In the genomic region with DNA sequence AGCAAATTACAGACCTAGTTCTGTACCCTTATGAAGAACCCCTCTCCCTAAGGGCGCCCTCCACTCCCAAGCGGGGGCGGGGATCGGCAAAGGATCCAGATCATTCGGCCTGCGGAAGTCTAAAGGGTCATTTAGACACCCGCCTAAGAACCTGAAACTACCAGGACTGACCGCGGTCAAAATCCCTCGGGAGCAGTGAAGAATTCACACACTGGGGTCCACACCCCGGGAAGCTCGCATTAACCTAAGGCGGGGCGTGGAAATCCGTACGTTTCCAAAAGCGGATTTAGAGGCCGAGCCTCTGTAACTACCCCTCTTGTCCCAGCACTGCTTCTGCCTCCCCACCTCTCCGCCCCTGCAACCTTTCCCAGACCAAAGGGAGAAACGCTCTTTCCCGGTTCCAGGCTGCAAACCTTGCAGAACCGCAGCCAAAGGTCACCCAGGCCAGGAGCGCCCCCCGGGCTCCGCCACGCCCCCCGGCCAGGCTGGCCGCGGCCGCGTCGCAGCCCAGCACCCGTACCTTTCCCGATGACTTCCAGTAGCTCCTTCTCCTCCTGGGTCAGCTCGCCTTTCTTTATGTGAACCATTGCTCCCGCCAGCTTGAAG, we compare ENCODE assay signal across 8 cellular contexts. TPM values are rescaled to one million over a fixed set of nuclear protein-coding genes. Genes with fewer than 3 reads are reported as not detected.
DNase-seq lines count a peak whose midpoint lies in the region; ATAC-seq, FAIRE-seq and TF ChIP-seq lines count a peak whose summit lies in the region.

No MANE protein-coding gene starts in this region.

- TF ChIP-seq CTCF in DOHH2 (IDR thresholded peaks at IDR 0.05; ENCODE audit: low read depth, low read length, poor library complexity, severe bottlenecking) = no peak
- no peak for TF ChIP-seq CTCF in endothelial cell (IDR thresholded peaks at IDR 0.05; ENCODE audit: unreplicated experiment)

- H3K4me3 Mint-ChIP-seq in endothelial cell (ENCODE audit: unreplicated experiment) = peak overlapping the region; percentile 99

- peaks cover 30% of the 10 kb centered on the region for H4K20me1 ChIP-seq in DOHH2 (ENCODE audit: control insufficient read depth, insufficient read depth, low read depth, low read length)

- peaks cover 36% of the 10 kb centered on the region for H3K36me3 ChIP-seq in DOHH2 (ENCODE audit: control insufficient read depth, low read length)

- peaks cover 19% of the 10 kb centered on the region for H3F3A ChIP-seq in DOHH2 (ENCODE audit: control insufficient read depth, insufficient read depth)

- peaks cover 74% of the 10 kb centered on the region for H3K79me2 ChIP-seq in DOHH2 (ENCODE audit: control insufficient read depth, low read length)

- peak overlapping the region; percentile 23; the same call in 1 of the 2 replicates for H3K27ac ChIP-seq in DOHH2 (ENCODE audit: low read depth, low read length)

- H3K4me2 ChIP-seq in DOHH2 (ENCODE audit: low read length) = peak overlapping the region; percentile 77

- peak overlapping the region; percentile 98 for H3K27ac Mint-ChIP-seq in endothelial cell (ENCODE audit: unreplicated experiment)

- H3K4me1 ChIP-seq in DOHH2 (ENCODE audit: control insufficient read depth, low read length) = peaks cover 55% of the 10 kb centered on the region

- H3K4me1 Mint-ChIP-seq in endothelial cell (ENCODE audit: unreplicated experiment) = peaks cover 56% of the 10 kb centered on the region

- peak overlapping the region; percentile 93 for H3K4me3 ChIP-seq in DOHH2 (ENCODE audit: low read length)

- H3K9me3 Mint-ChIP-seq in endothelial cell (ENCODE audit: unreplicated experiment) = no peaks in the 10 kb centered on the region

- peaks cover 18% of the 10 kb centered on the region for H3K27me3 Mint-ChIP-seq in endothelial cell (ENCODE audit: unreplicated experiment)

- no peaks in the 10 kb centered on the region for H3K9me3 ChIP-seq in DOHH2 (ENCODE audit: control insufficient read depth, insufficient read depth, low read length)

- no peaks in the 10 kb centered on the region for H3K27me3 ChIP-seq in DOHH2 (ENCODE audit: control insufficient read depth, low read length)

- ATAC-seq in HG02588 (IDR thresholded peaks at IDR 0.05; ENCODE audit: unreplicated experiment) (peak; percentile 16), SK-N-SH treated with all-trans-retinoic acid at 6 μM for 48 hours (peak; percentile 54)

- DNase-seq in endothelial cell (ENCODE audit: low spot score) (peak; percentile 57), myocyte (ENCODE audit: low read depth) (peak; percentile 58), urothelium cell line (ENCODE audit: low spot score) (peak; percentile 59), UCSD-AML1 (lab: John Stamatoyannopoulos, UW; ENCODE audit: unreplicated experiment) (no peak), cerebellum (ENCODE audit: low spot score) (no peak)

- peaks cover 16% of the 10 kb centered on the region for H3K36me3 Mint-ChIP-seq in endothelial cell (ENCODE audit: low read depth, unreplicated experiment)

- H3K9me2 ChIP-seq in DOHH2 (replicated peaks; ENCODE audit: control insufficient read depth, low read length) = no peaks in the 10 kb centered on the region

- no peak for FAIRE-seq in urothelium cell line (lab: Jason Lieb, UNC)

TF ChIP-seq in SK-N-SH treated with all-trans-retinoic acid at 6 μM for 48 hours, 23 proteins besides CTCF, POLR2A, EP300 and RAD21:
- no peak for TF ChIP-seq ZFP30 (CRISPR knock-in tag; IDR thresholded peaks at IDR 0.05)
- no peak for TF ChIP-seq ESRRG (CRISPR knock-in tag; IDR thresholded peaks at IDR 0.05)
- no peak for TF ChIP-seq GLIS3 (CRISPR knock-in tag; IDR thresholded peaks at IDR 0.05)
- no peak for TF ChIP-seq OSR1 (CRISPR knock-in tag; IDR thresholded peaks at IDR 0.05)
- TF ChIP-seq, protein P1, sequence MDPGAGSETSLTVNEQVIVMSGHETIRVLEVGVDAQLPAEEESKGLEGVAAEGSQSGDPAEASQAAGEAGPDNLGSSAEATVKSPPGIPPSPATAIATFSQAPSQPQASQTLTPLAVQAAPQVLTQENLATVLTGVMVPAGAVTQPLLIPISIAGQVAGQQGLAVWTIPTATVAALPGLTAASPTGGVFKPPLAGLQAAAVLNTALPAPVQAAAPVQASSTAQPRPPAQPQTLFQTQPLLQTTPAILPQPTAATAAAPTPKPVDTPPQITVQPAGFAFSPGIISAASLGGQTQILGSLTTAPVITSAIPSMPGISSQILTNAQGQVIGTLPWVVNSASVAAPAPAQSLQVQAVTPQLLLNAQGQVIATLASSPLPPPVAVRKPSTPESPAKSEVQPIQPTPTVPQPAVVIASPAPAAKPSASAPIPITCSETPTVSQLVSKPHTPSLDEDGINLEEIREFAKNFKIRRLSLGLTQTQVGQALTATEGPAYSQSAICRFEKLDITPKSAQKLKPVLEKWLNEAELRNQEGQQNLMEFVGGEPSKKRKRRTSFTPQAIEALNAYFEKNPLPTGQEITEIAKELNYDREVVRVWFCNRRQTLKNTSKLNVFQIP (CRISPR knock-in tag; IDR thresholded peaks at IDR 0.05; ENCODE audit: borderline replicate concordance, low read depth) = no peak
- TF ChIP-seq, protein P2, sequence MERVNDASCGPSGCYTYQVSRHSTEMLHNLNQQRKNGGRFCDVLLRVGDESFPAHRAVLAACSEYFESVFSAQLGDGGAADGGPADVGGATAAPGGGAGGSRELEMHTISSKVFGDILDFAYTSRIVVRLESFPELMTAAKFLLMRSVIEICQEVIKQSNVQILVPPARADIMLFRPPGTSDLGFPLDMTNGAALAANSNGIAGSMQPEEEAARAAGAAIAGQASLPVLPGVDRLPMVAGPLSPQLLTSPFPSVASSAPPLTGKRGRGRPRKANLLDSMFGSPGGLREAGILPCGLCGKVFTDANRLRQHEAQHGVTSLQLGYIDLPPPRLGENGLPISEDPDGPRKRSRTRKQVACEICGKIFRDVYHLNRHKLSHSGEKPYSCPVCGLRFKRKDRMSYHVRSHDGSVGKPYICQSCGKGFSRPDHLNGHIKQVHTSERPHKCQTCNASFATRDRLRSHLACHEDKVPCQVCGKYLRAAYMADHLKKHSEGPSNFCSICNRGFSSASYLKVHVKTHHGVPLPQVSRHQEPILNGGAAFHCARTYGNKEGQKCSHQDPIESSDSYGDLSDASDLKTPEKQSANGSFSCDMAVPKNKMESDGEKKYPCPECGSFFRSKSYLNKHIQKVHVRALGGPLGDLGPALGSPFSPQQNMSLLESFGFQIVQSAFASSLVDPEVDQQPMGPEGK (CRISPR knock-in tag; IDR thresholded peaks at IDR 0.05; ENCODE audit: borderline replicate concordance) = no peak
- TF ChIP-seq ISL1 (CRISPR knock-in tag; IDR thresholded peaks at IDR 0.05) = no peak
- no peak for TF ChIP-seq PPARA (CRISPR knock-in tag; IDR thresholded peaks at IDR 0.05; ENCODE audit: borderline replicate concordance)
- TF ChIP-seq ZFP3 (CRISPR knock-in tag; IDR thresholded peaks at IDR 0.05) = no peak
- TF ChIP-seq, protein P3, sequence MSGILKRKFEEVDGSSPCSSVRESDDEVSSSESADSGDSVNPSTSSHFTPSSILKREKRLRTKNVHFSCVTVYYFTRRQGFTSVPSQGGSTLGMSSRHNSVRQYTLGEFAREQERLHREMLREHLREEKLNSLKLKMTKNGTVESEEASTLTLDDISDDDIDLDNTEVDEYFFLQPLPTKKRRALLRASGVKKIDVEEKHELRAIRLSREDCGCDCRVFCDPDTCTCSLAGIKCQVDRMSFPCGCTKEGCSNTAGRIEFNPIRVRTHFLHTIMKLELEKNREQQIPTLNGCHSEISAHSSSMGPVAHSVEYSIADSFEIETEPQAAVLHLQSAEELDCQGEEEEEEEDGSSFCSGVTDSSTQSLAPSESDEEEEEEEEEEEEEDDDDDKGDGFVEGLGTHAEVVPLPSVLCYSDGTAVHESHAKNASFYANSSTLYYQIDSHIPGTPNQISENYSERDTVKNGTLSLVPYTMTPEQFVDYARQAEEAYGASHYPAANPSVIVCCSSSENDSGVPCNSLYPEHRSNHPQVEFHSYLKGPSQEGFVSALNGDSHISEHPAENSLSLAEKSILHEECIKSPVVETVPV (CRISPR knock-in tag; IDR thresholded peaks at IDR 0.05) = no peak
- TF ChIP-seq ZNF70 (CRISPR knock-in tag; IDR thresholded peaks at IDR 0.05) = no peak
- no peak for TF ChIP-seq ARNTL (CRISPR knock-in tag; IDR thresholded peaks at IDR 0.05; ENCODE audit: borderline replicate concordance, low read depth)
- no peak for TF ChIP-seq BACH2 (CRISPR knock-in tag; IDR thresholded peaks at IDR 0.05; ENCODE audit: borderline replicate concordance)
- TF ChIP-seq, protein P4, sequence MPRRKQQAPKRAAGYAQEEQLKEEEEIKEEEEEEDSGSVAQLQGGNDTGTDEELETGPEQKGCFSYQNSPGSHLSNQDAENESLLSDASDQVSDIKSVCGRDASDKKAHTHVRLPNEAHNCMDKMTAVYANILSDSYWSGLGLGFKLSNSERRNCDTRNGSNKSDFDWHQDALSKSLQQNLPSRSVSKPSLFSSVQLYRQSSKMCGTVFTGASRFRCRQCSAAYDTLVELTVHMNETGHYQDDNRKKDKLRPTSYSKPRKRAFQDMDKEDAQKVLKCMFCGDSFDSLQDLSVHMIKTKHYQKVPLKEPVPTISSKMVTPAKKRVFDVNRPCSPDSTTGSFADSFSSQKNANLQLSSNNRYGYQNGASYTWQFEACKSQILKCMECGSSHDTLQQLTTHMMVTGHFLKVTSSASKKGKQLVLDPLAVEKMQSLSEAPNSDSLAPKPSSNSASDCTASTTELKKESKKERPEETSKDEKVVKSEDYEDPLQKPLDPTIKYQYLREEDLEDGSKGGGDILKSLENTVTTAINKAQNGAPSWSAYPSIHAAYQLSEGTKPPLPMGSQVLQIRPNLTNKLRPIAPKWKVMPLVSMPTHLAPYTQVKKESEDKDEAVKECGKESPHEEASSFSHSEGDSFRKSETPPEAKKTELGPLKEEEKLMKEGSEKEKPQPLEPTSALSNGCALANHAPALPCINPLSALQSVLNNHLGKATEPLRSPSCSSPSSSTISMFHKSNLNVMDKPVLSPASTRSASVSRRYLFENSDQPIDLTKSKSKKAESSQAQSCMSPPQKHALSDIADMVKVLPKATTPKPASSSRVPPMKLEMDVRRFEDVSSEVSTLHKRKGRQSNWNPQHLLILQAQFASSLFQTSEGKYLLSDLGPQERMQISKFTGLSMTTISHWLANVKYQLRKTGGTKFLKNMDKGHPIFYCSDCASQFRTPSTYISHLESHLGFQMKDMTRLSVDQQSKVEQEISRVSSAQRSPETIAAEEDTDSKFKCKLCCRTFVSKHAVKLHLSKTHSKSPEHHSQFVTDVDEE (CRISPR knock-in tag; IDR thresholded peaks at IDR 0.05) = no peak
- no peak for TF ChIP-seq TOX (CRISPR knock-in tag; IDR thresholded peaks at IDR 0.05; ENCODE audit: borderline replicate concordance)
- TF ChIP-seq TCF4 (CRISPR knock-in tag; IDR thresholded peaks at IDR 0.05; ENCODE audit: borderline replicate concordance) = no peak
- TF ChIP-seq RARB (CRISPR knock-in tag; IDR thresholded peaks at IDR 0.05) = no peak
- no peak for TF ChIP-seq ZC3H10 (CRISPR knock-in tag; IDR thresholded peaks at IDR 0.05)
- TF ChIP-seq ZNF565 (CRISPR knock-in tag; conservative IDR thresholded peaks at IDR 0.05; ENCODE audit: low read depth) = no peak

RNA-seq across cellular contexts. Expression of a gene that starts 0.5 kb away (rescaled TPM):
- total RNA-seq in endothelial cell (ENCODE audit: unreplicated experiment) (20.5 TPM), myocyte (23.4 and 29.2 TPM in 2 replicates), cerebellum (37.8 TPM)
- 15.3 TPM for polyA plus RNA-seq in myocyte (2012)

RNA-seq across cellular contexts. Expression of a gene that starts 0.9 kb away (rescaled TPM):
- total RNA-seq in endothelial cell (ENCODE audit: unreplicated experiment) (141 TPM), myocyte (53.4 and 166 TPM in 2 replicates), cerebellum (65.6 TPM)
- 36.5 TPM for polyA plus RNA-seq in myocyte (2012)

Comparison
In these comparisons a context has a peak if more than half of its experiments do, and no peak if none do; other contexts are left out.
1. DNase-seq: peak in endothelial cell (single experiment), myocyte (single experiment) and urothelium cell line (single experiment); none in UCSD-AML1 (single experiment) and cerebellum (single experiment).